ENCODE assay signal across 9 cellular contexts in genomic region chr5:368162-369084, GRCh38. TPM values are rescaled to one million over a fixed set of nuclear protein-coding genes. Genes with fewer than 3 reads are reported as not detected.
DNase-seq lines count a peak whose midpoint lies in the region; ATAC-seq and TF ChIP-seq lines count a peak whose summit lies in the region.
"Had no signal": no experiment of that assay in that cellular context is flagged by ENCODE, and none has a peak within 500 bp of the region (broad histone marks: within the 10 kb centered on the region; RNA-seq: fewer than 3 reads in every experiment).

No MANE protein-coding gene starts in this region.

- H3K4me1 Mint-ChIP-seq in CD4-positive, alpha-beta memory T cell, result peaks cover 6 to 19% (median 12%) of the 10 kb centered on the region in 4 donors

- peaks cover 0 to 31% (median 14%) of the 10 kb centered on the region in 8 donors for H3K9me3 Mint-ChIP-seq in CD4-positive, alpha-beta memory T cell

- peak; percentile 49 for ATAC-seq in GM21423 (IDR thresholded peaks at IDR 0.05; ENCODE audit: unreplicated experiment)
- ATAC-seq in HG02938 (IDR thresholded peaks at IDR 0.05; ENCODE audit: unreplicated experiment), result no peak

- H3K36me3 Mint-ChIP-seq in CD4-positive, alpha-beta memory T cell, result no peaks in the 10 kb centered on the region

- in situ Hi-C loops in brain microvascular endothelial cell (cut with HindIII; ENCODE audit: low pct_ligation_motif_present, low sequenced_read_pairs), result no loop called here

- H3K27ac Mint-ChIP-seq in CD4-positive, alpha-beta memory T cell, result peak overlapping the region in 1 of 7 donors; percentile 7

- intact Hi-C loops in posterior vena cava (cut with DNase I), result no loop called here
- intact Hi-C loops in CD4-positive, alpha-beta memory T cell (cut with micrococcal nuclease), result no loop called here

- H3K27me3 ChIP-seq in brain microvascular endothelial cell (replicated peaks), result no peaks in the 10 kb centered on the region
- H3K27me3 ChIP-seq in CD4-positive, alpha-beta memory T cell (ENCODE audit: insufficient read depth, low read length), result no peaks in the 10 kb centered on the region

- POLR2A ChIA-PET in CD4-positive, alpha-beta memory T cell (lab: Charles Lee; ENCODE audit: partially characterized antibody), result no interaction called here

- CTCF ChIA-PET in CD4-positive, alpha-beta memory T cell (lab: Charles Lee; ENCODE audit: partially characterized antibody), result interaction anchor here (1.4 kb wide), 1 partner anchor 10 kb away, joined by 3 read pairs; no protein-coding TSS in a partner anchor

- H3K27ac ChIP-seq in brain microvascular endothelial cell, result peak overlapping the region; percentile 89
- no peak overlapping the region for H3K27ac ChIP-seq in CD4-positive, alpha-beta memory T cell (ENCODE audit: low read depth, low read length)
- H3K27ac ChIP-seq: epithelial cell of prostate had no signal

- H3K36me3 ChIP-seq in brain microvascular endothelial cell (replicated peaks), result no peaks in the 10 kb centered on the region
- no peaks in the 10 kb centered on the region for H3K36me3 ChIP-seq in CD4-positive, alpha-beta memory T cell (ENCODE audit: insufficient read depth, low read length)

- peak overlapping the region in 3 of 8 donors; percentile 25 to 49 (median 33) for H3K4me3 Mint-ChIP-seq in CD4-positive, alpha-beta memory T cell

- H3K4me1 ChIP-seq in CD4-positive, alpha-beta memory T cell (ENCODE audit: insufficient read depth, low read length), result peaks cover 15% of the 10 kb centered on the region

- H3K9me3 ChIP-seq in CD4-positive, alpha-beta memory T cell (ENCODE audit: control insufficient read depth in 1 of 2, low read length in 2 of 2), result no peaks in the 10 kb centered on the region

- H3K4me3 ChIP-seq in brain microvascular endothelial cell (ENCODE audit: low read depth, low read length), result no peak overlapping the region
- H3K4me3 ChIP-seq in CD4-positive, alpha-beta memory T cell (ENCODE audit: low read length in 2 of 2), result no peak overlapping the region

- DNase-seq in ELR (ENCODE audit: low read depth) (peak; percentile 92), HS-5 (ENCODE audit: low read depth) (peak; percentile 36), brain microvascular endothelial cell (peak; percentile 90), posterior vena cava (ENCODE audit: low spot score) (peak; percentile 78), NCI-H1436 (lab: John Stamatoyannopoulos, UW) (no peak)
- no peak for DNase-seq in CD4-positive, alpha-beta memory T cell

- H3K27me3 Mint-ChIP-seq in CD4-positive, alpha-beta memory T cell, result peaks cover 3 to 15% of the 10 kb centered on the region in 2 donors

- no peak for TF ChIP-seq CTCF in brain microvascular endothelial cell (IDR thresholded peaks at IDR 0.05; ENCODE audit: low read depth, low read length, missing control alignments)

RNA-seq across cellular contexts. Expression of gene AHRR, which starts 46.9 kb away (rescaled TPM):
- total RNA-seq in posterior vena cava, result 1 to 10 TPM in 1 of 2 donors, under 1 TPM in 1; 0.69 to 2.9 TPM
- total RNA-seq in CD4-positive, alpha-beta memory T cell, result 1 to 10 TPM; 1.2 to 2.7 TPM
- under 1 TPM; 0.23 to 0.32 TPM for polyA plus RNA-seq in CD4-positive, alpha-beta memory T cell

Comparison
In these comparisons a context has a peak if more than half of its experiments do, and no peak if none do; other contexts are left out.
1. DNase-seq: peak in ELR (single experiment), HS-5 (single experiment), brain microvascular endothelial cell (single experiment) and posterior vena cava (single experiment); none in CD4-positive, alpha-beta memory T cell (0 of 5) and NCI-H1436 (single experiment).